8 cellular contexts compared by ENCODE assay signal in genomic region chr22:22692707-22693530, GRCh38. TPM values are rescaled to one million over a fixed set of nuclear protein-coding genes. Genes with fewer than 3 reads are reported as not detected.
DNase-seq lines count a peak whose midpoint lies in the region; ATAC-seq and TF ChIP-seq lines count a peak whose summit lies in the region.

No MANE protein-coding gene starts in this region.

- ATAC-seq in mucosa of descending colon, result peak; percentile 93
- no peak for ATAC-seq in HG03378 (IDR thresholded peaks at IDR 0.05; ENCODE audit: unreplicated experiment)

- DNase-seq in D341Med (ENCODE audit: low spot score) (peak; percentile 74), breast epithelium (ENCODE audit: low spot score in 2 of 2) (peak in 1 of 2 donors; percentile 63), mucosa of descending colon (peak; percentile 84 to 90 (median 85)), T1000 (lab: John Stamatoyannopoulos, UW) (no peak)
- DNase-seq in stimulated activated naive CD4-positive, alpha-beta T cell treated with Interleukin-2 at 50 U/mL for 16 hours (lab: John Stamatoyannopoulos, UW), result peak; percentile 51

- H3K4me1 ChIP-seq in breast epithelium (no peaks in the 10 kb centered on the region), mucosa of descending colon (ENCODE audit: low read depth) (peaks cover 10% of the 10 kb centered on the region)

- H3K27ac ChIP-seq in VCaP (peak overlapping the region; percentile 45; the same call in 1 of the 2 replicates), breast epithelium (no peak overlapping the region)

- H3K36me3 ChIP-seq in breast epithelium, result no peaks in the 10 kb centered on the region
- H3K36me3 ChIP-seq in mucosa of descending colon (ENCODE audit: low read depth), result no peaks in the 10 kb centered on the region

- H3K4me3 ChIP-seq in breast epithelium, result no peak overlapping the region
- H3K4me3 ChIP-seq in mucosa of descending colon, result no peak overlapping the region

- TF ChIP-seq CTCF in LNCAP (IDR thresholded peaks at IDR 0.05) (peak; percentile 97), VCaP (conservative IDR thresholded peaks at IDR 0.05) (peak; percentile 94), breast epithelium (IDR thresholded peaks at IDR 0.05) (peak in 2 of 3 donors; percentile 20 to 45), mucosa of descending colon (IDR thresholded peaks at IDR 0.05) (peak; percentile 64)

- H3K9me3 ChIP-seq in breast epithelium (no peaks in the 10 kb centered on the region), mucosa of descending colon (no peaks in the 10 kb centered on the region)

- intact Hi-C loops in breast epithelium (cut with DNase I; ENCODE audit: low total_unique reads), result no loop called here
- intact Hi-C loops in mucosa of descending colon (cut with DNase I, micrococcal nuclease), result no loop called here

- no peak for TF ChIP-seq POLR2A in breast epithelium (IDR thresholded peaks at IDR 0.05)

- H3K27me3 ChIP-seq in breast epithelium, result no peaks in the 10 kb centered on the region

RNA-seq across cellular contexts. Expression of gene GGTLC2, which starts 48.5 kb away (rescaled TPM):
- total RNA-seq in breast epithelium (not detected), mucosa of descending colon (not detected)

Comparison
In these comparisons a context has a peak if more than half of its experiments do, and no peak if none do; other contexts are left out.
1. CTCF ChIP-seq: peak in every context shown above with its lines; median percentile 97 in LNCAP; 94 in VCaP; 64 in mucosa of descending colon; 32 in breast epithelium.